ENCODE assay signal across 20 cellular contexts in the genomic region with DNA sequence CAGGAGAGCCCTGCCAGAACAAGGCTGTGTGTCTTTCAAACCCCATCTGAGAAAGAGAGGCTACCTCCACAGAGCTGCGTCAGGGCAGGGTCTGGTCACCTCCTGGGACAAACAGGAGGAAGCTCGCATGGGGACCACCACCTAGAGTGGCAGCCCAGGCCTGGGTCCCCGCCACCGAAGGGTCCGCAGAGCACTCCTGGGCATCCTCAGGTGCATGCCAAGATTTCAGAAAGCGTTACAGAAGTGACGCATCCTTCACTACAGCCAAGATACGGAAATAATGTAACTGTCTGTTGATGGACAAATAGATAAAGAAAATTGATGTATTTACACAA. TPM values are rescaled to one million over a fixed set of nuclear protein-coding genes. Genes with fewer than 3 reads are reported as not detected.
DNase-seq lines count a peak whose midpoint lies in the region; ATAC-seq and TF ChIP-seq lines count a peak whose summit lies in the region.
"Had no signal": no experiment of that assay in that cellular context is flagged by ENCODE, and none has a peak within 500 bp of the region (broad histone marks: within the 10 kb centered on the region; RNA-seq: fewer than 3 reads in every experiment).

No MANE protein-coding gene starts in this region.

- H3K27me3 ChIP-seq in BLaER1 (0 out of 2 replicates have a peak, but pooled peaks cover 3% of the 10 kb centered on the region), SU-DHL-6 (ENCODE audit: low read length) (no peaks in the 10 kb centered on the region), lung (ENCODE audit: control insufficient read depth, insufficient read depth) (no peaks in the 10 kb centered on the region), stomach (no peaks in the 10 kb centered on the region)
- H3K27me3 ChIP-seq in BLaER1 treated with 17β-estradiol and CSF1 and Interleukin-3, amounts not matched to agents 10 nM and 100 nM = peaks cover 0 to 46% (median 8%) of the 10 kb centered on the region in 11 experiments; a peak in 12 of 22 replicates
- H3K27me3 ChIP-seq: SJSA1 had no signal

- no peaks in the 10 kb centered on the region for H3K9me2 ChIP-seq in SU-DHL-6 (replicated peaks; ENCODE audit: insufficient read depth, low read length)

- DNase-seq in lung (ENCODE audit: low spot score) (peak; percentile 19), stomach (no peak)
- no peak for DNase-seq in stimulated activated naive B cell treated with anti-CD40 and anti-IgM and Interleukin-4, amounts not matched to agents 10 μg/mL and 1 μg/mL and 100 μg/mL, for 72 hours
- DNase-seq: Calu3, DMS79 treated with DMSO at 0.1 percent for 48 hours, GF-D8, KBM-7, NCI-H1105 treated with DMSO at 0.1 percent for 48 hours, NCI-H2029, NCI-H446 treated with DMSO at 0.1 percent for 48 hours, NCI-H526, NCI-H82, Right ventricle myocardium superior, RPMI8226 had no signal

- H3K79me2 ChIP-seq in SU-DHL-6 (ENCODE audit: insufficient read depth, low read length) = no peaks in the 10 kb centered on the region

- peaks cover 40 to 50% of the 10 kb centered on the region in 2 donors for H3K4me1 Mint-ChIP-seq in stimulated activated naive B cell treated with anti-CD40 and anti-IgM and Interleukin-4, amounts not matched to agents 10 μg/mL and 1 μg/mL and 100 μg/mL, for 72 hours

- H3K9me3 Mint-ChIP-seq in stimulated activated naive B cell treated with anti-CD40 and anti-IgM and Interleukin-4, amounts not matched to agents 10 μg/mL and 1 μg/mL and 100 μg/mL, for 72 hours = peaks cover 0 to 8% of the 10 kb centered on the region in 2 donors

- H3K27ac Mint-ChIP-seq in stimulated activated naive B cell treated with anti-CD40 and anti-IgM and Interleukin-4, amounts not matched to agents 10 μg/mL and 1 μg/mL and 100 μg/mL, for 72 hours = no peak overlapping the region
- H3K27ac Mint-ChIP-seq: B cell had no signal

- WGBS in lung, 2 donors = 91 to 93% methylated on average over 8 of the region's 8 CpGs
- WGBS in stomach, 5 donors = 87 to 95% (median 89%) methylated on average over 8 of the region's 8 CpGs

- TF ChIP-seq POLR2A in stomach (IDR thresholded peaks at IDR 0.05) = no peak

- intact Hi-C loops in stomach (cut with DNase I; ENCODE audit: low total_unique reads) = no loop called here

- ATAC-seq in lung (ENCODE audit: insufficient read depth, low FRiP score) = no peak
- ATAC-seq in HG03108 (IDR thresholded peaks at IDR 0.05; ENCODE audit: unreplicated experiment) = no peak
- ATAC-seq in stimulated activated naive B cell treated with anti-CD40 and anti-IgM and Interleukin-4, amounts not matched to agents 10 μg/mL and 1 μg/mL and 100 μg/mL, for 72 hours (replicated peaks) = no peak

- no peak overlapping the region for H3K4me3 ChIP-seq in BLaER1
- no peak overlapping the region for H3K4me3 ChIP-seq in BLaER1 treated with 17β-estradiol and CSF1 and Interleukin-3, amounts not matched to agents 10 nM and 100 nM
- no peak overlapping the region for H3K4me3 ChIP-seq in SU-DHL-6 (ENCODE audit: insufficient read depth, low read length, poor library complexity, severe bottlenecking)
- H3K4me3 ChIP-seq in lung = no peak overlapping the region
- H3K4me3 ChIP-seq in stomach = no peak overlapping the region
- H3K4me3 ChIP-seq: SJSA1 had no signal

- no peak overlapping the region for H3K9ac ChIP-seq in BLaER1
- no peak overlapping the region for H3K9ac ChIP-seq in BLaER1 treated with 17β-estradiol and CSF1 and Interleukin-3, amounts not matched to agents 10 nM and 100 nM
- 0 out of 2 replicates have a peak overlapping the region, but pooled peaks have one; percentile 28 for H3K9ac ChIP-seq in SU-DHL-6 (ENCODE audit: low read length)

- H3F3A ChIP-seq in SU-DHL-6 (ENCODE audit: insufficient read depth) = peaks cover 14% of the 10 kb centered on the region; the same call in 1 of the 2 replicates

- H3K27me3 Mint-ChIP-seq in stimulated activated naive B cell treated with anti-CD40 and anti-IgM and Interleukin-4, amounts not matched to agents 10 μg/mL and 1 μg/mL and 100 μg/mL, for 72 hours = peaks cover 0 to 36% of the 10 kb centered on the region in 2 donors
- H3K27me3 Mint-ChIP-seq: B cell had no signal

- H3K36me3 Mint-ChIP-seq in stimulated activated naive B cell treated with anti-CD40 and anti-IgM and Interleukin-4, amounts not matched to agents 10 μg/mL and 1 μg/mL and 100 μg/mL, for 72 hours = peaks cover 5 to 41% of the 10 kb centered on the region in 2 donors

- TF ChIP-seq CTCF in SU-DHL-6 (IDR thresholded peaks at IDR 0.05; ENCODE audit: insufficient read depth, low read length, poor library complexity, severe bottlenecking) (no peak), lung (IDR thresholded peaks at IDR 0.05; ENCODE audit: control extremely low read depth, extremely low read depth) (no peak), stomach (IDR thresholded peaks at IDR 0.05) (no peak)

- H3K4me2 ChIP-seq in BLaER1 = peak overlapping the region; percentile 93
- H3K4me2 ChIP-seq in BLaER1 treated with 17β-estradiol and CSF1 and Interleukin-3, amounts not matched to agents 10 nM and 100 nM = peak overlapping the region in 9 of 11 experiments; percentile 46 to 91 (median 87); a peak in 18 of 22 replicates
- H3K4me2 ChIP-seq in SU-DHL-6 (ENCODE audit: low read depth, low read length, poor library complexity, severe bottlenecking) = peak overlapping the region; percentile 37

- no peak overlapping the region for H2AFZ ChIP-seq in SU-DHL-6 (ENCODE audit: low read depth, low read length, severe bottlenecking)

- peaks cover 5% of the 10 kb centered on the region for H3K36me3 ChIP-seq in BLaER1
- H3K36me3 ChIP-seq in BLaER1 treated with 17β-estradiol and CSF1 and Interleukin-3, amounts not matched to agents 10 nM and 100 nM = peaks cover 0 to 6% (median 0%) of the 10 kb centered on the region in 11 experiments; a peak in 3 of 22 replicates
- no peaks in the 10 kb centered on the region for H3K36me3 ChIP-seq in SU-DHL-6 (ENCODE audit: low read length)
- no peaks in the 10 kb centered on the region for H3K36me3 ChIP-seq in lung (ENCODE audit: control insufficient read depth in 2 of 2, insufficient read depth in 2 of 2, low read length in 2 of 2)
- H3K36me3 ChIP-seq in stomach = peaks cover 0 to 11% (median 0%) of the 10 kb centered on the region in 4 donors
- H3K36me3 ChIP-seq: SJSA1 had no signal

- H3K4me3 Mint-ChIP-seq in stimulated activated naive B cell treated with anti-CD40 and anti-IgM and Interleukin-4, amounts not matched to agents 10 μg/mL and 1 μg/mL and 100 μg/mL, for 72 hours = no peak overlapping the region

- H3K4me1 ChIP-seq in BLaER1 = peaks cover 81% of the 10 kb centered on the region
- H3K4me1 ChIP-seq in BLaER1 treated with 17β-estradiol and CSF1 and Interleukin-3, amounts not matched to agents 10 nM and 100 nM = peaks cover 34 to 83% (median 69%) of the 10 kb centered on the region in 10 experiments
- no peaks in the 10 kb centered on the region for H3K4me1 ChIP-seq in lung (ENCODE audit: control insufficient read depth in 2 of 2, insufficient read depth in 2 of 2, low read length in 2 of 2)
- no peaks in the 10 kb centered on the region for H3K4me1 ChIP-seq in stomach
- H3K4me1 ChIP-seq: SJSA1 had no signal

- H3K9me3 ChIP-seq in BLaER1 (no peaks in the 10 kb centered on the region), SU-DHL-6 (ENCODE audit: insufficient read depth, low read length) (no peaks in the 10 kb centered on the region), lung (ENCODE audit: control insufficient read depth in 2 of 2, insufficient read depth in 1 of 2, low read length in 1 of 2) (peaks cover 0 to 3% of the 10 kb centered on the region in 2 donors), stomach (no peaks in the 10 kb centered on the region)
- H3K9me3 ChIP-seq in BLaER1 treated with 17β-estradiol and CSF1 and Interleukin-3, amounts not matched to agents 10 nM and 100 nM (replicated peaks in 1 of 11) = no peaks in the 10 kb centered on the region; a peak in 1 of 22 replicates
- H3K9me3 ChIP-seq: SJSA1 had no signal

- H4K20me1 ChIP-seq in BLaER1 (peaks cover 13% of the 10 kb centered on the region; the same call in 1 of the 2 replicates), SU-DHL-6 (ENCODE audit: low read depth, low read length) (no peaks in the 10 kb centered on the region)
- peaks cover 0 to 27% (median 0%) of the 10 kb centered on the region in 11 experiments; a peak in 6 of 22 replicates for H4K20me1 ChIP-seq in BLaER1 treated with 17β-estradiol and CSF1 and Interleukin-3, amounts not matched to agents 10 nM and 100 nM

- TF ChIP-seq EP300 in stomach (IDR thresholded peaks at IDR 0.05) = no peak

- no peak overlapping the region for H3K27ac ChIP-seq in BLaER1
- no peak overlapping the region for H3K27ac ChIP-seq in BLaER1 treated with 17β-estradiol and CSF1 and Interleukin-3, amounts not matched to agents 10 nM and 100 nM
- H3K27ac ChIP-seq in SU-DHL-6 (ENCODE audit: low read depth, low read length) = peak overlapping the region; percentile 81
- H3K27ac ChIP-seq in lung (ENCODE audit: low read depth in 1 of 2, low read length in 1 of 2) = no peak overlapping the region
- H3K27ac ChIP-seq in stomach = no peak overlapping the region
- H3K27ac ChIP-seq: SJSA1 had no signal

RNA-seq across cellular contexts. Expression of a gene that starts 42.6 kb away (rescaled TPM):
- total RNA-seq in lung = 10 to 100 TPM in 1 of 2 donors, 1 to 10 TPM in 1; 8.6 to 16.6 TPM
- polyA plus RNA-seq in lung = 10 to 100 TPM in 1 of 2 donors, 1 to 10 TPM in 1; 3.0 to 14.2 TPM
- total RNA-seq in stomach = 10 to 100 TPM in 1 of 5 donors, 1 to 10 TPM in 3, not detected in 1; 4.5 to 11.9 (median 7.2) TPM
- polyA plus RNA-seq in stomach = 1 to 10 TPM; 2.6 to 3.9 (median 3.4) TPM

Comparison
In these comparisons a context has a peak if more than half of its experiments do, and no peak if none do; other contexts are left out.
1. H3K4me2 ChIP-seq: peak in every context shown above with its lines; median percentile 93 in BLaER1; 87 in BLaER1 treated with 17β-estradiol and CSF1 and Interleukin-3, amounts not matched to agents 10 nM and 100 nM; 37 in SU-DHL-6.